In genomic region chr14:23323838-23324454, GRCh38 we compare ENCODE assay signal across 21 cellular contexts. TPM values are rescaled to one million over a fixed set of nuclear protein-coding genes. Genes with fewer than 3 reads are reported as not detected.
DNase-seq lines count a peak whose midpoint lies in the region; ATAC-seq and TF ChIP-seq lines count a peak whose summit lies in the region.
"Had no signal": no experiment of that assay in that cellular context is flagged by ENCODE, and none has a peak within 500 bp of the region (broad histone marks: within the 10 kb centered on the region; RNA-seq: fewer than 3 reads in every experiment).

No MANE protein-coding gene starts in this region.

- no peaks in the 10 kb centered on the region for H3K27me3 Mint-ChIP-seq in CD4-positive, CD25-positive, alpha-beta regulatory T cell
- H3K27me3 Mint-ChIP-seq in endodermal cell (ENCODE audit: insufficient read depth), result no peaks in the 10 kb centered on the region

- 96 to 98% methylated on average over 11 to 17 of the region's 18 CpGs for WGBS in endodermal cell (ENCODE audit: insufficient coverage in 1 of 2, insufficient read length in 1 of 2), 2 experiments

- no peaks in the 10 kb centered on the region for H3K9me3 Mint-ChIP-seq in CD4-positive, CD25-positive, alpha-beta regulatory T cell
- no peaks in the 10 kb centered on the region for H3K9me3 Mint-ChIP-seq in endodermal cell

- peaks cover 18% of the 10 kb centered on the region for H3K4me1 ChIP-seq in CD4-positive, CD25-positive, alpha-beta regulatory T cell (ENCODE audit: control insufficient read depth, insufficient read depth, low read length, poor library complexity, severe bottlenecking)
- H3K4me1 ChIP-seq in NT2/D1 (ENCODE audit: insufficient read depth, insufficient read length) (no peaks in the 10 kb centered on the region), endodermal cell (ENCODE audit: control insufficient read depth, insufficient read depth, low read length) (peaks cover 6% of the 10 kb centered on the region)

- H3K9me3 ChIP-seq in CD4-positive, CD25-positive, alpha-beta regulatory T cell (ENCODE audit: control insufficient read depth in 2 of 2, low read length in 2 of 2), result no peaks in the 10 kb centered on the region
- H3K9me3 ChIP-seq in NT2/D1 (ENCODE audit: insufficient read depth, low read length) (no peaks in the 10 kb centered on the region), endodermal cell (ENCODE audit: control insufficient read depth, low read length) (no peaks in the 10 kb centered on the region)
- H3K9me3 ChIP-seq: lower lobe of right lung, upper lobe of left lung had no signal

- peak overlapping the region in 1 of 4 donors; percentile 61 for H3K4me3 Mint-ChIP-seq in CD4-positive, CD25-positive, alpha-beta regulatory T cell
- no peak overlapping the region for H3K4me3 Mint-ChIP-seq in endodermal cell

- intact Hi-C loops in dorsolateral prefrontal cortex (cut with DNase I), result loop anchor here in 1 of 2 donors (10.0 kb wide), 1 partner anchor 59 kb away; no protein-coding TSS in a partner anchor

- TF ChIP-seq CTCF in endodermal cell (conservative IDR thresholded peaks at IDR 0.05) (no peak), dorsolateral prefrontal cortex (IDR thresholded peaks at IDR 0.05 in 54 of 56, conservative IDR thresholded peaks at IDR 0.05 in 2 of 56; ENCODE audit: low read depth in 1 of 56, partially characterized antibody in 56 of 56) (no peak)

- H3K4me1 Mint-ChIP-seq in CD4-positive, CD25-positive, alpha-beta regulatory T cell, result peaks cover 6 to 38% (median 22%) of the 10 kb centered on the region in 4 donors
- peaks cover 10% of the 10 kb centered on the region for H3K4me1 Mint-ChIP-seq in endodermal cell

- no peak for ATAC-seq in CD4-positive, CD25-positive, alpha-beta regulatory T cell (ENCODE audit: low read depth in 2 of 2)
- ATAC-seq in GM19467 (IDR thresholded peaks at IDR 0.05; ENCODE audit: unreplicated experiment), result no peak
- ATAC-seq: lower lobe of right lung had no signal

- no peak overlapping the region for H3K4me3 ChIP-seq in CD4-positive, CD25-positive, alpha-beta regulatory T cell (ENCODE audit: low read depth, low read length)
- H3K4me3 ChIP-seq in NT2/D1 (ENCODE audit: insufficient read length, low read depth) (no peak overlapping the region), endodermal cell (ENCODE audit: low read length) (peak overlapping the region; percentile 95), dorsolateral prefrontal cortex (peak overlapping the region in 6 of 59 donors; percentile 2 to 94 (median 91))
- H3K4me3 ChIP-seq: lower lobe of right lung, upper lobe of left lung had no signal

- H3K27me3 ChIP-seq in CD4-positive, CD25-positive, alpha-beta regulatory T cell (ENCODE audit: control insufficient read depth, insufficient read depth, low read length), result no peaks in the 10 kb centered on the region
- no peaks in the 10 kb centered on the region for H3K27me3 ChIP-seq in NT2/D1 (ENCODE audit: insufficient read depth, insufficient read length)
- no peaks in the 10 kb centered on the region for H3K27me3 ChIP-seq in endodermal cell (ENCODE audit: control insufficient read depth, insufficient read depth, low read length, poor library complexity, severe bottlenecking)
- H3K27me3 ChIP-seq in dorsolateral prefrontal cortex, result no peaks in the 10 kb centered on the region
- H3K27me3 ChIP-seq: upper lobe of left lung had no signal

- no peak for DNase-seq in CD4-positive, CD25-positive, alpha-beta regulatory T cell
- DNase-seq in NT2/D1 (ENCODE audit: low read depth, low spot score) (no peak), endodermal cell (no peak), D341Med (ENCODE audit: low spot score) (no peak), dorsolateral prefrontal cortex (no peak)
- DNase-seq: dermis blood vessel endothelial cell; GOT3; hippocampal formation; lower lobe of right lung; NCI-H1048; NCI-H2029 treated with DMSO at 0.1 percent for 48 hours; NCI-H446 treated with DMSO at 0.1 percent for 48 hours; NK-92 treated with Interleukin-12 subunit alpha and Interleukin-12 subunit beta, amount 100 ng/mL, for 24 hours; stimulated activated CD4-positive, alpha-beta T cell treated with anti-CD3 and anti-CD28 coated beads, Interleukin-2, amount 100 ng/mL, for 24 hours; stimulated activated naive CD4-positive, alpha-beta T cell treated with Interleukin-2 at 50 U/mL for 16 hours; T-helper 9 cell had no signal

- H3K9ac ChIP-seq in NT2/D1 (ENCODE audit: insufficient read length, low read depth) (peak overlapping the region; percentile 27), endodermal cell (ENCODE audit: extremely low read depth, low read length, poor library complexity, severe bottlenecking) (no peak overlapping the region)
- H3K9ac ChIP-seq: KMS-11, parathyroid adenoma had no signal

- H3K27ac ChIP-seq in CD4-positive, CD25-positive, alpha-beta regulatory T cell (ENCODE audit: insufficient read depth, low read length, poor library complexity, severe bottlenecking), result no peak overlapping the region
- H3K27ac ChIP-seq in endodermal cell (ENCODE audit: low read depth, low read length) (no peak overlapping the region), dorsolateral prefrontal cortex (peak overlapping the region in 7 of 59 donors; percentile 9 to 98 (median 46))
- H3K27ac ChIP-seq: KMS-11, lower lobe of right lung, upper lobe of left lung had no signal

- H3K36me3 Mint-ChIP-seq in CD4-positive, CD25-positive, alpha-beta regulatory T cell, result peaks cover 18% of the 10 kb centered on the region
- H3K36me3 Mint-ChIP-seq in endodermal cell (ENCODE audit: low read depth), result peaks cover 56% of the 10 kb centered on the region

- peak overlapping the region in 2 of 3 donors; percentile 56 to 59 for H3K27ac Mint-ChIP-seq in CD4-positive, CD25-positive, alpha-beta regulatory T cell
- no peak overlapping the region for H3K27ac Mint-ChIP-seq in endodermal cell
- H3K27ac Mint-ChIP-seq: activated T-helper 1 cell treated with anti-CD3 and anti-CD28 coated beads, Interleukin-12 subunit alpha, Interleukin-12 subunit beta, Interleukin-2, Interleukin-4 antibody, amounts not matched to agents 30 ng/mL and 10 ng/mL and 1 ng/mL, durations not matched to agents 14 hours and 24 hours and 36 hours had no signal

- H3K36me3 ChIP-seq in CD4-positive, CD25-positive, alpha-beta regulatory T cell (ENCODE audit: control insufficient read depth, insufficient read depth, low read length), result peaks cover 30% of the 10 kb centered on the region
- peaks cover 45% of the 10 kb centered on the region for H3K36me3 ChIP-seq in NT2/D1 (ENCODE audit: insufficient read depth, insufficient read length, low read length)
- H3K36me3 ChIP-seq in endodermal cell (ENCODE audit: control insufficient read depth, insufficient read depth, low read length), result peaks cover 46% of the 10 kb centered on the region

RNA-seq across cellular contexts. Expression of gene PABPN1, which starts 2.7 kb away (rescaled TPM):
- 188 TPM for total RNA-seq in CD4-positive, CD25-positive, alpha-beta regulatory T cell
- 100 to 1,000 TPM in 1 of 4 donors, 10 to 100 TPM in 3; 78.8 to 102 (median 89.3) TPM for polyA plus RNA-seq in CD4-positive, CD25-positive, alpha-beta regulatory T cell
- total RNA-seq in endodermal cell, result 100 to 1,000 TPM; 293 TPM
- polyA plus RNA-seq in endodermal cell (2013, experiment 1 of 2), result 295 TPM
- polyA plus RNA-seq in endodermal cell (2013, experiment 2 of 2), result 251 TPM
- total RNA-seq in dorsolateral prefrontal cortex, result 100 to 1,000 TPM; 124 to 236 (median 157) TPM

RNA-seq across cellular contexts. Expression of gene BCL2L2, which starts 17.3 kb away (rescaled TPM):
- 2.6 TPM for total RNA-seq in CD4-positive, CD25-positive, alpha-beta regulatory T cell
- polyA plus RNA-seq in CD4-positive, CD25-positive, alpha-beta regulatory T cell, result not detected
- total RNA-seq in endodermal cell (10 to 100 TPM; 21.9 to 29.5 TPM), dorsolateral prefrontal cortex (100 to 1,000 TPM in 113 of 120 experiments, 10 to 100 TPM in 7; 91.0 to 167 (median 129) TPM)
- polyA plus RNA-seq in endodermal cell (2013, experiment 1 of 2), result 20.2 TPM
- 15.5 TPM for polyA plus RNA-seq in endodermal cell (2013, experiment 2 of 2)

RNA-seq across cellular contexts. Expression of gene PPP1R3E, which starts 21.3 kb away (rescaled TPM):
- total RNA-seq in CD4-positive, CD25-positive, alpha-beta regulatory T cell, result 33.2 TPM
- 1 to 10 TPM; 2.5 to 4.6 (median 2.9) TPM for polyA plus RNA-seq in CD4-positive, CD25-positive, alpha-beta regulatory T cell
- total RNA-seq in endodermal cell (1 to 10 TPM; 5.7 to 6.5 TPM), dorsolateral prefrontal cortex (100 to 1,000 TPM in 2 of 120 experiments, 10 to 100 TPM in 118; 40.5 to 103 (median 63.1) TPM)
- 9.8 TPM for polyA plus RNA-seq in endodermal cell (2013, experiment 1 of 2)
- 9.6 TPM for polyA plus RNA-seq in endodermal cell (2013, experiment 2 of 2)

RNA-seq across cellular contexts. Expression of gene SLC22A17, which starts 28.7 kb away (rescaled TPM):
- total RNA-seq in CD4-positive, CD25-positive, alpha-beta regulatory T cell, result 3.2 TPM
- 1 to 10 TPM in 3 of 4 donors, under 1 TPM in 1; 0.94 to 3.2 (median 2.1) TPM for polyA plus RNA-seq in CD4-positive, CD25-positive, alpha-beta regulatory T cell
- 10 to 100 TPM; 49.9 to 89.0 TPM for total RNA-seq in endodermal cell
- 90.3 TPM for polyA plus RNA-seq in endodermal cell (2013, experiment 1 of 2)
- polyA plus RNA-seq in endodermal cell (2013, experiment 2 of 2), result 82.1 TPM
- 100 to 1,000 TPM; 238 to 610 (median 461) TPM for total RNA-seq in dorsolateral prefrontal cortex

RNA-seq across cellular contexts. Expression of gene HOMEZ, which starts 38.0 kb away (rescaled TPM):
- total RNA-seq in CD4-positive, CD25-positive, alpha-beta regulatory T cell, result 3.3 TPM
- polyA plus RNA-seq in CD4-positive, CD25-positive, alpha-beta regulatory T cell, result 1 to 10 TPM; 4.7 to 7.4 (median 6.4) TPM
- 10 to 100 TPM; 23.8 to 32.0 TPM for total RNA-seq in endodermal cell
- 16.6 TPM for polyA plus RNA-seq in endodermal cell (2013, experiment 1 of 2)
- 15.4 TPM for polyA plus RNA-seq in endodermal cell (2013, experiment 2 of 2)
- 10 to 100 TPM in 43 of 120 experiments, 1 to 10 TPM in 77; 5.4 to 16.5 (median 9.1) TPM for total RNA-seq in dorsolateral prefrontal cortex
